19 cellular contexts compared by ENCODE assay signal in the genomic region with DNA sequence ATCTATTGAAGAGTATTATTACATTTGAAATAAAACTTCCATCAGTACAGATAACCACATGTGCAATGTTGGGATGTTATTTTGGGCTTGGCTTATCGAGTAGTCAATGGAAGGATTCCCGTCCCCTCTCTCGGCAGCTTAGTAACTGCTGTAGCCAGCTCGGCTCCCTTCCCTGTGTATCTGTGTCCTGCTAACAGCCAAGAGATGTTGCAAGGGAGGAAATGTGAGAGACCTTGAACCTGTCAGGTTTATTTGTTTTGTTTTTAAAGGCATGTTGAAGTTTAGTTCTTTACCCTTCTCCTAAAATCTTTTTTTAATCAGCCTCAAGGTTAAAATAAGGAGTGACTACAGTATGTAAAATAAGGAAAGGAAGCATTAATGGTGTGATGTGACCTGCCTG. TPM values are rescaled to one million over a fixed set of nuclear protein-coding genes. Genes with fewer than 3 reads are reported as not detected.
DNase-seq lines count a peak whose midpoint lies in the region; ATAC-seq, FAIRE-seq and TF ChIP-seq lines count a peak whose summit lies in the region.
"Had no signal": no experiment of that assay in that cellular context is flagged by ENCODE, and none has a peak within 500 bp of the region (broad histone marks: within the 10 kb centered on the region; RNA-seq: fewer than 3 reads in every experiment).

No MANE protein-coding gene starts in this region.

- no peaks in the 10 kb centered on the region for H3K9me1 ChIP-seq in K562 (ENCODE audit: control insufficient read depth, insufficient read depth, low read length)

- H3K4me3 Mint-ChIP-seq in GM23338, result no peak overlapping the region
- H3K4me3 Mint-ChIP-seq: activated CD8-positive, alpha-beta memory T cell treated with anti-CD3 and anti-CD28 coated beads, Interleukin-2, amount 10 ng/mL, durations not matched to agents 7 days and 5 days; T-helper 2 cell treated with Interferon-gamma antibody and Interleukin-4, amounts not matched to agents 5 μg/mL and 100 μg/mL, for 36 hours had no signal

- no peaks in the 10 kb centered on the region for H3K9me3 ChIP-seq in K562 (replicated peaks; ENCODE audit: control insufficient read depth, insufficient read depth, low read depth, low read length)
- H3K9me3 ChIP-seq in right cardiac atrium (ENCODE audit: control insufficient read depth, low read length), result no peaks in the 10 kb centered on the region
- no peaks in the 10 kb centered on the region for H3K9me3 ChIP-seq in psoas muscle
- no peaks in the 10 kb centered on the region for H3K9me3 ChIP-seq in Karpas-422 (ENCODE audit: low read length)
- H3K9me3 ChIP-seq: SJCRH30 had no signal

- peaks cover 12% of the 10 kb centered on the region; the same call in 1 of the 2 replicates for H3K36me3 ChIP-seq in GM23338 (ENCODE audit: insufficient read depth)
- H3K36me3 ChIP-seq in K562 (ENCODE audit: control insufficient read depth, insufficient read depth, low read length), result peaks cover 41% of the 10 kb centered on the region
- H3K36me3 ChIP-seq in psoas muscle (ENCODE audit: insufficient read depth in 1 of 2, low read depth in 1 of 2), result peaks cover 2 to 30% of the 10 kb centered on the region in 2 donors
- H3K36me3 ChIP-seq in Karpas-422 (ENCODE audit: insufficient read depth, low read length), result peaks cover 30% of the 10 kb centered on the region; the same call in 1 of the 2 replicates

- H3K4me2 ChIP-seq in GM23338 (no peak overlapping the region), K562 (ENCODE audit: insufficient read depth, low read length) (no peak overlapping the region), Karpas-422 (ENCODE audit: low read depth, low read length, poor library complexity, severe bottlenecking) (no peak overlapping the region)

- peaks cover 21% of the 10 kb centered on the region for H3K4me1 Mint-ChIP-seq in GM23338

- H3K9me2 ChIP-seq in GM23338 (ENCODE audit: insufficient read depth), result no peaks in the 10 kb centered on the region
- no peaks in the 10 kb centered on the region for H3K9me2 ChIP-seq in Karpas-422 (replicated peaks; ENCODE audit: insufficient read depth, low read length)

- TF ChIP-seq EP300 in K562 (IDR thresholded peaks at IDR 0.05; ENCODE audit: low read length), result no peak

- H3K9ac ChIP-seq in K562 (ENCODE audit: insufficient read depth in 1 of 2, low read depth in 2 of 2, low read length in 2 of 2) (no peak overlapping the region), Karpas-422 (ENCODE audit: low read length) (no peak overlapping the region)

- H3F3A ChIP-seq in GM23338 (replicated peaks; ENCODE audit: low read depth), result no peaks in the 10 kb centered on the region

- intact Hi-C loops in K562 (cut with micrococcal nuclease), result no loop called here
- intact Hi-C loops in right cardiac atrium (cut with DNase I), result loop anchor here in 2 of 4 donors (5.0 to 10.0 kb wide), 2 partner anchors 59 to 61 kb away; no protein-coding TSS in a partner anchor
- intact Hi-C loops in psoas muscle (cut with DNase I), result loop anchor here in 1 of 2 donors (10.0 kb wide), 1 partner anchor 151 kb away; a partner anchor contains a TSS

- no peaks in the 10 kb centered on the region for H3K9me3 Mint-ChIP-seq in GM23338
- H3K9me3 Mint-ChIP-seq: T-helper 2 cell treated with Interferon-gamma antibody and Interleukin-4, amounts not matched to agents 5 μg/mL and 100 μg/mL, for 36 hours had no signal

- peaks cover 35% of the 10 kb centered on the region for H3K36me3 Mint-ChIP-seq in GM23338 (ENCODE audit: low read depth)

- H3K79me2 ChIP-seq in GM23338 (replicated peaks; ENCODE audit: insufficient read depth) (no peaks in the 10 kb centered on the region), K562 (ENCODE audit: control insufficient read depth, insufficient read depth, low read length) (no peaks in the 10 kb centered on the region), Karpas-422 (ENCODE audit: low read length) (no peaks in the 10 kb centered on the region)

- in situ Hi-C loops in K562 (cut with MboI), result no loop called here

- no peak for FAIRE-seq in K562 (lab: Jason Lieb, UNC)

- peaks cover 16% of the 10 kb centered on the region for H3K27me3 Mint-ChIP-seq in GM23338 (ENCODE audit: insufficient read depth, low read depth, poor library complexity)
- H3K27me3 Mint-ChIP-seq: activated CD8-positive, alpha-beta memory T cell treated with anti-CD3 and anti-CD28 coated beads, Interleukin-2, amount 10 ng/mL, durations not matched to agents 7 days and 5 days had no signal

- CTCF ChIA-PET in K562 (lab: Yijun Ruan, JAX; ENCODE audit: low intra/inter-chr PET ratio), result no interaction called here

- no peak for TF ChIP-seq POLR2A in K562 (conservative IDR thresholded peaks at IDR 0.05)

- TF ChIP-seq CTCF in GM23338 (conservative IDR thresholded peaks at IDR 0.05; ENCODE audit: low read depth in 2 of 2) (no peak), K562 (IDR thresholded peaks at IDR 0.05 in 2 of 3, conservative IDR thresholded peaks at IDR 0.05 in 1 of 3; ENCODE audit: insufficient read depth in 2 of 3, low read depth in 1 of 3, low read length in 3 of 3) (no peak), psoas muscle (IDR thresholded peaks at IDR 0.05) (no peak)

- H3K27ac Mint-ChIP-seq in GM23338, result no peak overlapping the region
- H3K27ac Mint-ChIP-seq: T-helper 2 cell treated with Interferon-gamma antibody and Interleukin-4, amounts not matched to agents 5 μg/mL and 100 μg/mL, for 36 hours had no signal

- H3K27ac ChIP-seq in GM23338 (ENCODE audit: low read depth) (peak overlapping the region; percentile 28; the same call in 1 of the 2 replicates), K562 (ENCODE audit: extremely low read depth, low read depth, low read length) (no peak overlapping the region), right cardiac atrium (ENCODE audit: low read length) (no peak overlapping the region), psoas muscle (peak overlapping the region; percentile 81), Karpas-422 (ENCODE audit: low read length) (no peak overlapping the region)
- H3K27ac ChIP-seq: SJCRH30 had no signal

- ATAC-seq in GM23338 (no peak), K562 (0 out of 3 replicates have a peak, but pooled peaks have one; percentile 15), right cardiac atrium (peak; percentile 62 to 73), psoas muscle (peak; percentile 79 to 84 (median 81)), GM19397 (IDR thresholded peaks at IDR 0.05; ENCODE audit: unreplicated experiment) (no peak)
- ATAC-seq: activated CD8-positive, alpha-beta memory T cell treated with anti-CD3 and anti-CD28 coated beads, Interleukin-2, amount 10 ng/mL, durations not matched to agents 7 days and 5 days had no signal

- H3K27me3 ChIP-seq in GM23338 (ENCODE audit: insufficient read depth) (no peaks in the 10 kb centered on the region), K562 (ENCODE audit: control insufficient read depth in 2 of 2, insufficient read depth in 2 of 2, low read length in 2 of 2) (no peaks in the 10 kb centered on the region), right cardiac atrium (ENCODE audit: control insufficient read depth, insufficient read depth) (no peaks in the 10 kb centered on the region), psoas muscle (ENCODE audit: insufficient read depth in 3 of 3, low read length in 2 of 3) (no peaks in the 10 kb centered on the region), Karpas-422 (ENCODE audit: low read length) (no peaks in the 10 kb centered on the region)
- H3K27me3 ChIP-seq: SJCRH30 had no signal

- H3K4me3 ChIP-seq in GM23338, result no peak overlapping the region
- no peak overlapping the region for H3K4me3 ChIP-seq in K562
- no peak overlapping the region for H3K4me3 ChIP-seq in right cardiac atrium (ENCODE audit: low read length)
- H3K4me3 ChIP-seq in psoas muscle, result no peak overlapping the region
- no peak overlapping the region for H3K4me3 ChIP-seq in Karpas-422 (ENCODE audit: low read length)
- H3K4me3 ChIP-seq: SJCRH30 had no signal

- no peak overlapping the region for H2AFZ ChIP-seq in GM23338
- H2AFZ ChIP-seq in K562 (ENCODE audit: low read depth, low read length), result no peak overlapping the region
- no peak overlapping the region for H2AFZ ChIP-seq in Karpas-422 (ENCODE audit: low read length)

- H3K4me1 ChIP-seq in GM23338 (ENCODE audit: insufficient read depth), result 0 out of 2 replicates have a peak, but pooled peaks cover 4% of the 10 kb centered on the region
- peaks cover 4 to 24% of the 10 kb centered on the region in 2 experiments for H3K4me1 ChIP-seq in K562 (replicated peaks in 1 of 2; ENCODE audit: control insufficient read depth in 2 of 2, insufficient read depth in 2 of 2, low read length in 2 of 2)
- H3K4me1 ChIP-seq in right cardiac atrium (ENCODE audit: control insufficient read depth, insufficient read depth, low read length), result peaks cover 6% of the 10 kb centered on the region
- peaks cover 54% of the 10 kb centered on the region for H3K4me1 ChIP-seq in psoas muscle
- H3K4me1 ChIP-seq in Karpas-422 (ENCODE audit: low read length), result no peaks in the 10 kb centered on the region
- H3K4me1 ChIP-seq: SJCRH30 had no signal

- BruUV-seq in K562 (replicated peaks; lab: Mats Ljungman, UMichigan), result no TSS peak

- POLR2A ChIA-PET in K562 (lab: Yijun Ruan, JAX), result interaction anchor here (1.1 kb wide), 1 partner anchor 102 kb away, joined by 3 read pairs; no protein-coding TSS in a partner anchor

- WGBS in K562 (ENCODE audit: insufficient coverage, low coverage, missing lambda C conversion rate), result 45% methylated on average over 4 of the region's 4 CpGs
- WGBS in right cardiac atrium, result 53% methylated on average over 4 of the region's 4 CpGs
- 14 to 45% (median 38%) methylated on average over 4 of the region's 4 CpGs for WGBS in psoas muscle, 3 donors

- TF ChIP-seq RAD21 in K562 (CRISPR knock-in tag; conservative IDR thresholded peaks at IDR 0.05 in 1 of 2, IDR thresholded peaks at IDR 0.05 in 1 of 2), result no peak

- H4K20me1 ChIP-seq in GM23338 (replicated peaks; ENCODE audit: insufficient read depth) (no peaks in the 10 kb centered on the region; the same call in 1 of the 2 replicates), K562 (replicated peaks; ENCODE audit: control insufficient read depth, insufficient read depth, low read length) (no peaks in the 10 kb centered on the region), Karpas-422 (ENCODE audit: insufficient read depth, low read depth, low read length) (no peaks in the 10 kb centered on the region)

- peak; percentile 25 for DNase-seq in GM23338 (ENCODE audit: low spot score)
- DNase-seq in K562 (ENCODE audit: extremely low read depth in 1 of 4, low spot score in 3 of 4), result no peak
- no peak for DNase-seq in right cardiac atrium
- peak; percentile 30 to 72 for DNase-seq in psoas muscle
- no peak for DNase-seq in Karpas-422
- DNase-seq in NCI-H226, result no peak
- DNase-seq in NCI-H1105 treated with DMSO at 0.1 percent for 48 hours (lab: John Stamatoyannopoulos, UW), result no peak
- DNase-seq: activated CD4-positive, CD25-positive, alpha-beta regulatory T cell treated with anti-CD3 and anti-CD28 coated beads, Interleukin-2, amount 50 U/mL, for 72 hours; activated CD8-positive, alpha-beta memory T cell treated with anti-CD3 and anti-CD28 coated beads, Interleukin-2, amount 10 ng/mL, durations not matched to agents 7 days and 5 days; activated naive CD4-positive, alpha-beta T cell treated with Interleukin-2 at 50 U/mL for 16 hours; glutamatergic neuron; NCI-H1694 treated with DMSO at 0.1 percent for 48 hours; NCI-H510A; SJCRH30 had no signal

RNA-seq across cellular contexts. Expression of a gene that starts 13.6 kb away (rescaled TPM):
- total RNA-seq in GM23338 (2014; rRNA removed; shearing (Covaris generic)), result 27.1 and 28.4 TPM in 2 replicates
- 19.5 and 20.3 TPM in 2 replicates for polyA plus RNA-seq in GM23338 (2016; fragmentation: Nextera tagmentation; extraction: Ambion mirVana)
- total RNA-seq in K562 (2011; cell fraction: chromatin; rRNA removed; ENCODE audit: low replicate concordance), result 83.9 and 98.9 TPM in 2 replicates
- 62.9 and 65.5 TPM in 2 replicates for total RNA-seq in K562 (2011; cell fraction: nucleolus; rRNA removed)
- total RNA-seq in K562 (2011; cell fraction: nucleoplasm; rRNA removed), result 81.2 and 104 TPM in 2 replicates
- 40.1 and 41.6 TPM in 2 replicates for total RNA-seq in K562 (2014; rRNA removed)
- 27.5 and 30.3 TPM in 2 replicates for total RNA-seq in K562 (2014; rRNA removed; fragmentation: Illumina TruSeq; extraction: Trizol)
- 28.2 TPM in 2 replicates for total RNA-seq in K562 (2015; rRNA removed; fragmentation: Illumina TruSeq; extraction: Trizol)
- 37.1 and 39.4 TPM in 2 replicates for total RNA-seq in K562 (2021)
- 46.7 and 54.5 TPM in 2 replicates for polyA plus RNA-seq in K562 (2011; rRNA removed)
- polyA plus RNA-seq in K562 (2011; cell fraction: cytosol; rRNA removed), result 89.9 and 98.0 TPM in 2 replicates
- 61.7 and 64.6 TPM in 2 replicates for polyA plus RNA-seq in K562 (2011; cell fraction: nucleus; rRNA removed)
- polyA plus RNA-seq in K562 (2012), result 29.7 and 42.9 TPM in 2 replicates
- 62.5 and 64.2 TPM in 2 replicates for polyA plus RNA-seq in K562 (2014; fragmentation: Illumina TruSeq; extraction: Trizol)
- polyA plus RNA-seq in K562 (2014; fragmentation: Nextera tagmentation; extraction: Ambion mirVana), result 10 to 100 TPM; 17.0 to 30.1 TPM
- polyA plus RNA-seq in K562 (2014; rRNA removed), result 45.5 and 46.3 TPM in 2 replicates
- 40.2 and 45.0 TPM in 2 replicates for polyA minus RNA-seq in K562 (2011; rRNA and poly(A)+ RNA removed)
- polyA minus RNA-seq in K562 (2011; cell fraction: cytosol; rRNA and poly(A)+ RNA removed), result 25.4 and 31.6 TPM in 2 replicates
- polyA minus RNA-seq in K562 (2011; cell fraction: nucleus; rRNA and poly(A)+ RNA removed), result 31.9 and 57.9 TPM in 2 replicates
- 10 to 100 TPM; 15.1 to 23.2 (median 22.1) TPM for total RNA-seq in right cardiac atrium
- 20.0 TPM for polyA plus RNA-seq in right cardiac atrium
- total RNA-seq in psoas muscle, result 10 to 100 TPM; 20.8 to 44.5 (median 32.9) TPM
- polyA plus RNA-seq in psoas muscle, result 10 to 100 TPM in 2 of 3 donors, 1 to 10 TPM in 1; 9.6 to 24.0 (median 13.5) TPM
- 38.3 and 77.2 TPM in 2 replicates for total RNA-seq in Karpas-422 (2014; rRNA removed; shearing (Covaris generic); ENCODE audit: low replicate concordance)

RNA-seq across cellular contexts. Expression of a gene that starts 34.2 kb away (rescaled TPM):
- total RNA-seq in GM23338 (2014; rRNA removed; shearing (Covaris generic)), result 0.43 and 1.1 TPM in 2 replicates
- polyA plus RNA-seq in GM23338 (2016; fragmentation: Nextera tagmentation; extraction: Ambion mirVana) (0.30 and 0.74 TPM in 2 replicates), K562 (2011; rRNA removed) (9.4 and 20.8 TPM in 2 replicates), K562 (2014; fragmentation: Illumina TruSeq; extraction: Trizol) (52.2 and 59.5 TPM in 2 replicates), K562 (2014; fragmentation: Nextera tagmentation; extraction: Ambion mirVana) (1 to 10 TPM; 6.6 to 7.0 TPM), K562 (2014; rRNA removed) (16.3 and 23.9 TPM in 2 replicates), right cardiac atrium (24.1 TPM), psoas muscle (1 to 10 TPM; 1.8 to 8.5 (median 2.7) TPM)
- total RNA-seq in K562 (2011; cell fraction: chromatin; rRNA removed; ENCODE audit: low replicate concordance), result 68.4 and 156 TPM in 2 replicates
- 117 and 147 TPM in 2 replicates for total RNA-seq in K562 (2011; cell fraction: nucleolus; rRNA removed)
- total RNA-seq in K562 (2011; cell fraction: nucleoplasm; rRNA removed), result 110 and 118 TPM in 2 replicates
- total RNA-seq in K562 (2014; rRNA removed) (24.4 and 33.0 TPM in 2 replicates), K562 (2014; rRNA removed; fragmentation: Illumina TruSeq; extraction: Trizol) (10.7 and 11.3 TPM in 2 replicates), K562 (2015; rRNA removed; fragmentation: Illumina TruSeq; extraction: Trizol) (12.8 and 13.6 TPM in 2 replicates), K562 (2021) (30.1 and 39.3 TPM in 2 replicates), right cardiac atrium (10 to 100 TPM; 25.5 to 46.8 (median 34.8) TPM), psoas muscle (1 to 10 TPM; 2.9 to 4.6 (median 4.1) TPM)
- polyA plus RNA-seq in K562 (2011; cell fraction: cytosol; rRNA removed), result 13.6 and 30.6 TPM in 2 replicates
- polyA plus RNA-seq in K562 (2011; cell fraction: nucleus; rRNA removed), result 57.5 and 132 TPM in 2 replicates
- polyA plus RNA-seq in K562 (2012), result 50.1 and 67.4 TPM in 2 replicates
- polyA minus RNA-seq in K562 (2011; rRNA and poly(A)+ RNA removed), result 8.1 and 9.4 TPM in 2 replicates
- 14.9 and 22.9 TPM in 2 replicates for polyA minus RNA-seq in K562 (2011; cell fraction: cytosol; rRNA and poly(A)+ RNA removed)
- polyA minus RNA-seq in K562 (2011; cell fraction: nucleus; rRNA and poly(A)+ RNA removed), result 8.2 and 14.0 TPM in 2 replicates
- 2.2 and 7.2 TPM in 2 replicates for total RNA-seq in Karpas-422 (2014; rRNA removed; shearing (Covaris generic); ENCODE audit: low replicate concordance)

RNA-seq across cellular contexts. Expression of a gene that starts 41.9 kb away (rescaled TPM):
- not detected in 2 replicates for total RNA-seq in GM23338 (2014; rRNA removed; shearing (Covaris generic))
- polyA plus RNA-seq in GM23338 (2016; fragmentation: Nextera tagmentation; extraction: Ambion mirVana) (1.7 and 2.6 TPM in 2 replicates), K562 (2011; rRNA removed) (0.15 and 0.53 TPM in 2 replicates), K562 (2014; fragmentation: Illumina TruSeq; extraction: Trizol) (not detected in 2 replicates), K562 (2014; fragmentation: Nextera tagmentation; extraction: Ambion mirVana) (not detected), K562 (2014; rRNA removed) (0.56 and 0.73 TPM in 2 replicates), right cardiac atrium (not detected), psoas muscle (1 to 10 TPM in 1 of 3 donors, under 1 TPM in 2; 0.38 to 1.2 (median 0.39) TPM)
- total RNA-seq in K562 (2011; cell fraction: chromatin; rRNA removed; ENCODE audit: low replicate concordance), result 0.95 and 3.3 TPM in 2 replicates
- total RNA-seq in K562 (2011; cell fraction: nucleolus; rRNA removed), result 0.92 and 1.0 TPM in 2 replicates
- total RNA-seq in K562 (2011; cell fraction: nucleoplasm; rRNA removed), result 1.8 and 2.4 TPM in 2 replicates
- total RNA-seq in K562 (2014; rRNA removed) (0.33 and 1.8 TPM in 2 replicates), K562 (2014; rRNA removed; fragmentation: Illumina TruSeq; extraction: Trizol) (0.38 TPM in 1 of 2 replicates, not detected in the other), K562 (2015; rRNA removed; fragmentation: Illumina TruSeq; extraction: Trizol) (0.45 TPM in 1 of 2 replicates, not detected in the other), K562 (2021) (0.51 TPM in 1 of 2 replicates, not detected in the other), right cardiac atrium (under 1 TPM in 2 of 4 donors, not detected in 2; 0.60 to 0.70 TPM), psoas muscle (not detected)
- polyA plus RNA-seq in K562 (2011; cell fraction: cytosol; rRNA removed), result 0.18 and 0.19 TPM in 2 replicates
- polyA plus RNA-seq in K562 (2011; cell fraction: nucleus; rRNA removed), result 0.58 and 0.67 TPM in 2 replicates
- 0.21 and 0.43 TPM in 2 replicates for polyA plus RNA-seq in K562 (2012)
- polyA minus RNA-seq in K562 (2011; rRNA and poly(A)+ RNA removed), result 0.63 and 0.72 TPM in 2 replicates
- polyA minus RNA-seq in K562 (2011; cell fraction: cytosol; rRNA and poly(A)+ RNA removed), result not detected in 2 replicates
- polyA minus RNA-seq in K562 (2011; cell fraction: nucleus; rRNA and poly(A)+ RNA removed), result 1.1 TPM in 1 of 2 replicates, not detected in the other
- total RNA-seq in Karpas-422 (2014; rRNA removed; shearing (Covaris generic); ENCODE audit: low replicate concordance), result 0.54 TPM in 1 of 2 replicates, not detected in the other
- total RNA-seq: epithelial cell of proximal tubule, HT1080, M059J, SJCRH30 had no signal

Comparison
In these comparisons a context has a peak if more than half of its experiments do, and no peak if none do; other contexts are left out.
1. ATAC-seq: peak in K562 (single experiment), right cardiac atrium (2 of 2) and psoas muscle (4 of 4); none in GM23338 (single experiment) and GM19397 (single experiment).
2. DNase-seq: peak in GM23338 (single experiment) and psoas muscle (2 of 2); none in K562 (0 of 4), right cardiac atrium (0 of 3), Karpas-422 (single experiment), NCI-H226 (single experiment) and NCI-H1105 treated with DMSO at 0.1 percent for 48 hours (single experiment).
3. H3K27ac ChIP-seq: peak in GM23338 (single experiment) and psoas muscle (single experiment); none in K562 (single experiment), right cardiac atrium (single experiment) and Karpas-422 (single experiment).